ENCODE assay signal across 38 cellular contexts in the genomic region with DNA sequence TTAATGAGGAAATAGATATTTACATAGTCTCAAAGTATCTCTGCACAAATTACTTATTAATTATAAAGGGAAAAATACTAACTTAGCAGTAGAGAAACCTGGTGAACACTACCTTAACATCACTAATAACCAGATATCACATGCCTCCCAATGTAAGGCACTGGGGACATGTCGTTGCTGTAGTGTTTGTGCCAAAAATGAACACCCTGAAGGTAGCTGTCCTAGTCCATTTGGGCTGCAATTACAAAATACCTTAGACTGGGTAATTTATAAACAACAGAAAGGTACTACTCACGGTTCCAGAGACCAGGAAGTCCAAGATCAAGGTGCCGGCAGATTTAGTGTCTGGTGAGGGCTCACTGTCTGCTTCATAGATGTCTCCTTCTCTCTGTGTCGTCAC. TPM values are rescaled to one million over a fixed set of nuclear protein-coding genes. Genes with fewer than 3 reads are reported as not detected.
"Had no signal": no experiment of that assay in that cellular context is flagged by ENCODE, and none has a peak within 500 bp of the region (broad histone marks: within the 10 kb centered on the region; RNA-seq: fewer than 3 reads in every experiment).

No MANE protein-coding gene starts in this region.

- H3K4me3 ChIP-seq: MG63 had no signal

- H3K27me3 ChIP-seq: MG63 had no signal

- H3K36me3 ChIP-seq: MG63 had no signal

- H3K9me3 ChIP-seq: MG63 had no signal

- DNase-seq: Karpas-422, Kasumi-1, MG63, MM.1S, MV-4-11, NCI-H1048, NCI-H1092, NCI-H1092 treated with DMSO at 0.1 percent for 48 hours, NCI-H1105, NCI-H1105 treated with DMSO at 0.1 percent for 48 hours, NCI-H1417, NCI-H1436, NCI-H1436 treated with DMSO at 0.1 percent for 48 hours, NCI-H146, NCI-H1694, NCI-H1694 treated with DMSO at 0.1 percent for 48 hours, NCI-H187, NCI-H187 treated with DMSO at 0.1 percent for 48 hours, NCI-H1930, NCI-H2029, NCI-H2029 treated with DMSO at 0.1 percent for 48 hours, NCI-H2081, NCI-H2081 treated with DMSO at 0.1 percent for 48 hours, NCI-H2107, NCI-H2171, NCI-H2171 treated with DMSO at 0.1 percent for 48 hours, NCI-H2227 treated with DMSO at 0.1 percent for 48 hours, NCI-H226, NCI-H345, NCI-H446, NCI-H446 treated with DMSO at 0.1 percent for 48 hours, NCI-H510A, NCI-H510A treated with DMSO at 0.1 percent for 48 hours, NCI-H524 had no signal

RNA-seq across cellular contexts. Expression of gene MPC1L, which starts 10.7 kb away (rescaled TPM):
- total RNA-seq: LHCN-M2, M059J, MCF 10A, NCI-H460 had no signal
